20 cellular contexts compared by ENCODE assay signal in the genomic region with DNA sequence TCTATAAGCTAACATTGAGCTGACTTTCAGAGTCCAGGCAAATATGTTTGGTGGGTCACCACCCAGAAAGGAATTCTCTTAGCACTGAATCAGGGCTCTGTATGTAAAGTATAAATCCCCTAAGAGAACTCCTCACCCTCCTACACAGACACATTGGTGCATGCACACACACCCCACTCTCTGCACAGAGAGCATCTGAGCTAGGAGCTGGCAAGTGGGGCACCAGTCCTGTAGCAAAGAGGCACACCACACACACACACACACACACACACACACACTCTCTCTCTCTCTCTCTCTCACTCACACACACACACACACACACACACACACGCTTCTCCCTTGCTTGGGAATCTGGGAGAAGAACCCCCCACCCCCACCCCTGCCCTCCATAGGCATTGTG. TPM values are rescaled to one million over a fixed set of nuclear protein-coding genes. Genes with fewer than 3 reads are reported as not detected.
A peak's percentile ranks its signal among the peaks of the same experiment; 100 is the strongest.
DNase-seq lines count a peak whose midpoint lies in the region; ATAC-seq and TF ChIP-seq lines count a peak whose summit lies in the region.
"Had no signal": no experiment of that assay in that cellular context is flagged by ENCODE, and none has a peak within 500 bp of the region (broad histone marks: within the 10 kb centered on the region; RNA-seq: fewer than 3 reads in every experiment).

No MANE protein-coding gene starts in this region.

- H3K79me2 ChIP-seq in GM23338 (replicated peaks; ENCODE audit: insufficient read depth): no peaks in the 10 kb centered on the region
- no peaks in the 10 kb centered on the region for H3K79me2 ChIP-seq in osteoblast (ENCODE audit: insufficient read depth, low read length)
- H3K79me2 ChIP-seq in MM.1S (ENCODE audit: low read length): no peaks in the 10 kb centered on the region

- H3K36me3 ChIP-seq in GM23338 (ENCODE audit: insufficient read depth): no peaks in the 10 kb centered on the region
- H3K36me3 ChIP-seq in osteoblast (ENCODE audit: insufficient read depth, low read length): no peaks in the 10 kb centered on the region
- no peaks in the 10 kb centered on the region for H3K36me3 ChIP-seq in MM.1S (replicated peaks; ENCODE audit: insufficient read depth, low read length)
- H3K36me3 ChIP-seq: BLaER1 treated with 17β-estradiol and CSF1 and Interleukin-3, amounts not matched to agents 10 nM and 100 nM; SJSA1 had no signal

- ATAC-seq in GM23338 (no peak), HG02798 (IDR thresholded peaks at IDR 0.05; ENCODE audit: poor library complexity, unreplicated experiment) (no peak), GM19328 (IDR thresholded peaks at IDR 0.05; ENCODE audit: unreplicated experiment) (no peak)
- ATAC-seq: CD8-positive, alpha-beta T cell; HCT116 had no signal

- no peak for DNase-seq in GM23338 (ENCODE audit: low spot score)
- peak in 2 of 10 donors; percentile 45 for DNase-seq in dorsolateral prefrontal cortex
- peak; percentile 26 for DNase-seq in inferior parietal cortex (ENCODE audit: extremely low spot score)
- DNase-seq in osteoblast (ENCODE audit: insufficient read length, low spot score, missing footprints): peak; percentile 76
- DNase-seq in MM.1S: no peak
- no peak for DNase-seq in germinal center (ENCODE audit: low spot score)
- DNase-seq: CD8-positive, alpha-beta T cell; GOT3; Kasumi-1; NCI-H446; NCI-H526 treated with DMSO at 0.1 percent for 48 hours; OCI-M1 had no signal

- peaks cover 3% of the 10 kb centered on the region; the same call in 1 of the 3 replicates for H3K36me3 Mint-ChIP-seq in GM23338 (ENCODE audit: low read depth)
- H3K36me3 Mint-ChIP-seq: CD8-positive, alpha-beta T cell had no signal

- H3K4me2 ChIP-seq in GM23338: peak overlapping the region; percentile 79
- H3K4me2 ChIP-seq in osteoblast (ENCODE audit: insufficient read depth, low read length): no peak overlapping the region
- H3K4me2 ChIP-seq in MM.1S (ENCODE audit: low read depth, low read length): no peak overlapping the region
- H3K4me2 ChIP-seq: BLaER1 treated with 17β-estradiol and CSF1 and Interleukin-3, amounts not matched to agents 10 nM and 100 nM had no signal

- TF ChIP-seq CTCF in GM23338 (conservative IDR thresholded peaks at IDR 0.05; ENCODE audit: low read depth in 2 of 2) (no peak), dorsolateral prefrontal cortex (IDR thresholded peaks at IDR 0.05 in 54 of 56, conservative IDR thresholded peaks at IDR 0.05 in 2 of 56; ENCODE audit: low read depth in 1 of 56, partially characterized antibody in 56 of 56) (no peak), osteoblast (IDR thresholded peaks at IDR 0.05; ENCODE audit: extremely low read depth, low read depth, low read length) (no peak), MM.1S (IDR thresholded peaks at IDR 0.05; ENCODE audit: low read length) (no peak)

- intact Hi-C loops in dorsolateral prefrontal cortex (cut with DNase I): loop anchor here (5.0 to 10.0 kb wide), 3 partner anchors 86 to 146 kb away; no protein-coding TSS in a partner anchor

- peaks cover 87% of the 10 kb centered on the region for H3K27me3 ChIP-seq in GM23338 (ENCODE audit: insufficient read depth)
- H3K27me3 ChIP-seq in dorsolateral prefrontal cortex: peaks cover 0 to 76% (median 18%) of the 10 kb centered on the region in 45 donors
- H3K27me3 ChIP-seq in osteoblast (ENCODE audit: insufficient read depth, low read length): no peaks in the 10 kb centered on the region
- H3K27me3 ChIP-seq in MM.1S (replicated peaks; ENCODE audit: insufficient read depth, low read length): no peaks in the 10 kb centered on the region
- H3K27me3 ChIP-seq: SJSA1 had no signal

- H3K27me3 Mint-ChIP-seq in GM23338 (ENCODE audit: insufficient read depth, low read depth, poor library complexity): peaks cover 68% of the 10 kb centered on the region

- H3K9me2 ChIP-seq in GM23338 (ENCODE audit: insufficient read depth) (no peaks in the 10 kb centered on the region), MM.1S (replicated peaks; ENCODE audit: insufficient read depth, low read length) (no peaks in the 10 kb centered on the region)

- no peaks in the 10 kb centered on the region for H4K20me1 ChIP-seq in GM23338 (replicated peaks; ENCODE audit: insufficient read depth)
- H4K20me1 ChIP-seq in osteoblast (ENCODE audit: insufficient read depth, low read length): no peaks in the 10 kb centered on the region
- H4K20me1 ChIP-seq in MM.1S (ENCODE audit: insufficient read depth, low read length): no peaks in the 10 kb centered on the region

- H3K4me3 Mint-ChIP-seq in GM23338: peak overlapping the region; percentile 74; the same call in 1 of the 3 replicates
- H3K4me3 Mint-ChIP-seq: CD8-positive, alpha-beta T cell had no signal

- peaks cover 11% of the 10 kb centered on the region for H3K9me3 Mint-ChIP-seq in GM23338

- H3K9me3 ChIP-seq in osteoblast (ENCODE audit: low read depth, low read length): no peaks in the 10 kb centered on the region
- no peaks in the 10 kb centered on the region for H3K9me3 ChIP-seq in MM.1S (replicated peaks; ENCODE audit: insufficient read depth, low read length)
- H3K9me3 ChIP-seq: SJSA1 had no signal

- H3K4me1 Mint-ChIP-seq in GM23338: peaks cover 5% of the 10 kb centered on the region; the same call in 1 of the 3 replicates

- no peak overlapping the region for H3K9ac ChIP-seq in MM.1S (ENCODE audit: low read length)
- H3K9ac ChIP-seq: BLaER1 treated with 17β-estradiol and CSF1 and Interleukin-3, amounts not matched to agents 10 nM and 100 nM had no signal

- H3F3A ChIP-seq in GM23338 (replicated peaks; ENCODE audit: low read depth) (no peaks in the 10 kb centered on the region), MM.1S (ENCODE audit: insufficient read depth, low read length) (no peaks in the 10 kb centered on the region)

- H2AFZ ChIP-seq in GM23338 (no peak overlapping the region), osteoblast (ENCODE audit: low read length) (no peak overlapping the region), MM.1S (ENCODE audit: low read length) (no peak overlapping the region)

- H3K27ac ChIP-seq in GM23338 (ENCODE audit: low read depth) (no peak overlapping the region), dorsolateral prefrontal cortex (peak overlapping the region in 49 of 59 donors; percentile 6 to 90 (median 83)), osteoblast (ENCODE audit: low read depth, low read length) (no peak overlapping the region), MM.1S (ENCODE audit: low read length) (no peak overlapping the region)
- H3K27ac ChIP-seq: 22Rv1; BLaER1 treated with 17β-estradiol and CSF1 and Interleukin-3, amounts not matched to agents 10 nM and 100 nM; SJSA1 had no signal

- H3K27ac Mint-ChIP-seq in GM23338: no peak overlapping the region
- H3K27ac Mint-ChIP-seq: CD8-positive, alpha-beta T cell had no signal

- peak overlapping the region; percentile 59 for H3K4me3 ChIP-seq in GM23338
- H3K4me3 ChIP-seq in dorsolateral prefrontal cortex: peak overlapping the region in 38 of 59 donors; percentile 1 to 79 (median 62)
- H3K4me3 ChIP-seq in osteoblast (ENCODE audit: insufficient read depth, low read length): no peak overlapping the region
- no peak overlapping the region for H3K4me3 ChIP-seq in MM.1S (ENCODE audit: low read length)
- H3K4me3 ChIP-seq: BLaER1 treated with 17β-estradiol and CSF1 and Interleukin-3, amounts not matched to agents 10 nM and 100 nM; SJSA1 had no signal

- H3K4me1 ChIP-seq in GM23338 (ENCODE audit: insufficient read depth) (peaks cover 4% of the 10 kb centered on the region; the same call in 1 of the 2 replicates), osteoblast (ENCODE audit: insufficient read depth, low read length) (no peaks in the 10 kb centered on the region), MM.1S (ENCODE audit: low read length) (no peaks in the 10 kb centered on the region)
- H3K4me1 ChIP-seq: BLaER1 treated with 17β-estradiol and CSF1 and Interleukin-3, amounts not matched to agents 10 nM and 100 nM; SJSA1 had no signal

TF ChIP-seq in GM23338, 12 proteins besides CTCF, POLR2A, EP300 and RAD21 (continues in another document):
- TF ChIP-seq CREB1 (CRISPR knock-in tag; IDR thresholded peaks at IDR 0.05; ENCODE audit: low read depth) (no peak), POLR2AphosphoS5 (IDR thresholded peaks at IDR 0.05; ENCODE audit: low read depth) (no peak), ZNF331 (CRISPR knock-in tag; IDR thresholded peaks at IDR 0.05; ENCODE audit: low read depth) (no peak), EZH2phosphoT487 (IDR thresholded peaks at IDR 0.05; ENCODE audit: unreplicated experiment) (no peak)

RNA-seq across cellular contexts. Expression of a gene that starts 3.2 kb away (rescaled TPM):
- total RNA-seq in GM23338 (2014; rRNA removed; shearing (Covaris generic)): 0.04 and 0.10 TPM in 2 replicates
- 0.10 and 0.24 TPM in 2 replicates for polyA plus RNA-seq in GM23338 (2016; fragmentation: Nextera tagmentation; extraction: Ambion mirVana)
- 10 to 100 TPM; 16.2 to 37.4 (median 25.2) TPM for total RNA-seq in dorsolateral prefrontal cortex
- total RNA-seq in osteoblast: not detected in 2 replicates
- total RNA-seq: CD8-positive, alpha-beta T cell; Daoy; MCF 10A; SJSA1 had no signal

Comparison
In these comparisons a context has a peak if more than half of its experiments do, and no peak if none do; other contexts are left out.
1. DNase-seq: peak in inferior parietal cortex (single experiment) and osteoblast (single experiment); none in GM23338 (single experiment), MM.1S (single experiment) and germinal center (single experiment).
2. H3K27ac ChIP-seq: peak in dorsolateral prefrontal cortex (49 of 59); none in GM23338 (single experiment), osteoblast (single experiment) and MM.1S (single experiment).
3. H3K4me3 ChIP-seq: peak in GM23338 (single experiment) and dorsolateral prefrontal cortex (38 of 59); none in osteoblast (single experiment) and MM.1S (single experiment).
4. RNA of a gene that starts 3.2 kb away (total RNA-seq): 16.2 to 37.4 TPM in dorsolateral prefrontal cortex; 0.04 to 0.10 TPM in GM23338 and not detected in osteoblast; every median in the first group is over 10 times any median in the second.